17 cellular contexts compared by ENCODE assay signal in the genomic region with DNA sequence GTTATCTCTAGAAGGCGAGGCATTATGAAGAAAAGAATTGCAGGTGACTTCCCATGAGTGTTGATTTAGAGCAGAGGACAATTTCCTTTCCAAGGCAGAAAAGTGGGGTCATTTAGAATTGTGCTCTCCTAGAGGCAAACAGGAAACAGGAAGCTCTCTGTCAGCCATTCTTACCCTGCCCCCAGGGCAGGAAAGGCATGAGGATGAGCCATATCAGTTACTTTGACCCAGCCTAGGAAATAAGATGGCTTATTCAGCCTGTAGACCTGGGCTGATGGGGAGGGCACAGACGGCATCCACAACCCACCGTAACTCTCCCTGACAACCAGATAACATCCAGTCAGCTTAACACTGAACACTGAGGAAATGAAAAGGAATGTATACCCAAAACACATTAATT.
DNase-seq lines count a peak whose midpoint lies in the region; ATAC-seq and TF ChIP-seq lines count a peak whose summit lies in the region.
"Had no signal": no experiment of that assay in that cellular context is flagged by ENCODE, and none has a peak within 500 bp of the region (broad histone marks: within the 10 kb centered on the region; RNA-seq: fewer than 3 reads in every experiment).

No MANE protein-coding gene starts in this region.

- H3K4me3 ChIP-seq in left ventricle myocardium inferior (no peak overlapping the region), SJCRH30 (no peak overlapping the region)
- H3K4me3 ChIP-seq: upper lobe of left lung had no signal

- H3K27ac ChIP-seq in left ventricle myocardium inferior (replicated peaks) (peak overlapping the region; percentile 36), SJCRH30 (no peak overlapping the region)
- H3K27ac ChIP-seq: neutrophil had no signal

- in situ Hi-C loops in GM13977 (cut with MboI; ENCODE audit: low pct_unique_long_range_greater_than_20kb, low sequenced_read_pairs, unreplicated experiment) = no loop called here

- ATAC-seq in left ventricle myocardium superior (no peak), HG03025 (IDR thresholded peaks at IDR 0.05; ENCODE audit: low FRiP score, unreplicated experiment) (no peak)
- ATAC-seq: esophagus mucosa had no signal

- peaks cover 7% of the 10 kb centered on the region for H3K9me3 ChIP-seq in left ventricle myocardium inferior (replicated peaks)
- no peaks in the 10 kb centered on the region for H3K9me3 ChIP-seq in SJCRH30 (replicated peaks)
- H3K9me3 ChIP-seq: neutrophil, upper lobe of left lung had no signal

- intact Hi-C loops in left ventricle myocardium inferior (cut with micrococcal nuclease) = no loop called here
- intact Hi-C loops in left ventricle myocardium superior (cut with micrococcal nuclease) = no loop called here

- DNase-seq in left ventricle myocardium inferior (no peak), left ventricle myocardium superior (no peak), SJCRH30 (peak; percentile 36 to 70), iPS-NIHi11 (ENCODE audit: low spot score) (peak; percentile 15), GM13977 (ENCODE audit: low spot score) (no peak), HuH-7.5 (ENCODE audit: low spot score) (no peak)
- DNase-seq in stimulated activated CD4-positive, alpha-beta T cell treated with anti-CD3 and anti-CD28 coated beads, Interleukin-12 subunit alpha, Interleukin-12 subunit beta, amount 100 ng/mL, for 4 hours = no peak
- DNase-seq: activated CD8-positive, alpha-beta memory T cell treated with anti-CD3 and anti-CD28 coated beads for 24 hours; activated naive CD4-positive, alpha-beta T cell treated with Interleukin-2 at 50 U/mL for 16 hours; caudate nucleus; immature natural killer cell; NCI-H1092; NCI-H774; upper lobe of left lung had no signal

- no peaks in the 10 kb centered on the region for H3K27me3 ChIP-seq in left ventricle myocardium inferior (ENCODE audit: low read depth)
- H3K27me3 ChIP-seq in SJCRH30 = no peaks in the 10 kb centered on the region
- H3K27me3 ChIP-seq: neutrophil, upper lobe of left lung had no signal

- no peak for TF ChIP-seq CTCF in left ventricle myocardium inferior (IDR thresholded peaks at IDR 0.05; ENCODE audit: borderline replicate concordance)
- TF ChIP-seq CTCF in GM13977 (IDR thresholded peaks at IDR 0.05; ENCODE audit: extremely low read depth, insufficient read depth, missing control alignments) = no peak

- H3K4me1 ChIP-seq in left ventricle myocardium inferior = peaks cover 8% of the 10 kb centered on the region
- peaks cover 39% of the 10 kb centered on the region for H3K4me1 ChIP-seq in SJCRH30

- H3K36me3 ChIP-seq in left ventricle myocardium inferior = no peaks in the 10 kb centered on the region
- H3K36me3 ChIP-seq in SJCRH30 = no peaks in the 10 kb centered on the region
- H3K36me3 ChIP-seq: neutrophil, upper lobe of left lung had no signal

Comparison
In these comparisons a context has a peak if more than half of its experiments do, and no peak if none do; other contexts are left out.
1. DNase-seq: peak in SJCRH30 (2 of 2) and iPS-NIHi11 (single experiment); none in left ventricle myocardium inferior (single experiment), left ventricle myocardium superior (single experiment), GM13977 (single experiment), stimulated activated CD4-positive, alpha-beta T cell treated with anti-CD3 and anti-CD28 coated beads, Interleukin-12 subunit alpha, Interleukin-12 subunit beta, amount 100 ng/mL, for 4 hours (single experiment) and HuH-7.5 (single experiment).